16 cellular contexts compared by ENCODE assay signal in genomic region chr10:71969929-71970328, GRCh38. TPM values are rescaled to one million over a fixed set of nuclear protein-coding genes. Genes with fewer than 3 reads are reported as not detected.
DNase-seq lines count a peak whose midpoint lies in the region; ATAC-seq and TF ChIP-seq lines count a peak whose summit lies in the region.
"Had no signal": no experiment of that assay in that cellular context is flagged by ENCODE, and none has a peak within 500 bp of the region (broad histone marks: within the 10 kb centered on the region; RNA-seq: fewer than 3 reads in every experiment).

No MANE protein-coding gene starts in this region.

- H3K4me3 ChIP-seq in trophoblast cell (ENCODE audit: low read depth, low read length) (no peak overlapping the region), tibial artery (no peak overlapping the region), ovary (no peak overlapping the region)

- no peak for ATAC-seq in GM18511 (IDR thresholded peaks at IDR 0.05; ENCODE audit: unreplicated experiment)
- ATAC-seq: effector memory CD8-positive, alpha-beta T cell; stimulated activated memory B cell treated with anti-CD40 and anti-IgM and Interleukin-4, amounts not matched to agents 10 μg/mL and 1 μg/mL and 100 μg/mL, for 72 hours had no signal

- H4K8ac ChIP-seq in trophoblast cell (ENCODE audit: low read depth, low read length): no peak overlapping the region

- no peak overlapping the region for H3K4me3 Mint-ChIP-seq in activated CD4-positive, alpha-beta memory T cell treated with anti-CD3 and anti-CD28 coated beads, Interleukin-2, amount 10 ng/mL, durations not matched to agents 7 days and 5 days
- H3K4me3 Mint-ChIP-seq: effector memory CD8-positive, alpha-beta T cell; H9; stimulated activated memory B cell treated with anti-CD40 and anti-IgM and Interleukin-4, amounts not matched to agents 10 μg/mL and 1 μg/mL and 100 μg/mL, for 72 hours had no signal

- peak overlapping the region; percentile 81 for H3K27ac ChIP-seq in VCaP
- H3K27ac ChIP-seq in epithelial cell of prostate: peak overlapping the region; percentile 39
- no peak overlapping the region for H3K27ac ChIP-seq in trophoblast cell (ENCODE audit: low read depth, low read length)
- H3K27ac ChIP-seq in tibial artery: peak overlapping the region; percentile 79 to 87
- H3K27ac ChIP-seq in ovary: peak overlapping the region in 1 of 2 donors; percentile 55
- H3K27ac ChIP-seq: brain microvascular endothelial cell had no signal

- H3K27me3 Mint-ChIP-seq in activated CD4-positive, alpha-beta memory T cell treated with anti-CD3 and anti-CD28 coated beads, Interleukin-2, amount 10 ng/mL, durations not matched to agents 7 days and 5 days: peaks cover 32% of the 10 kb centered on the region

- no peak for TF ChIP-seq EP300 in ovary (IDR thresholded peaks at IDR 0.05)

- no peak overlapping the region for H4K12ac ChIP-seq in trophoblast cell (ENCODE audit: low read depth, low read length)

- TF ChIP-seq CTCF in VCaP (conservative IDR thresholded peaks at IDR 0.05) (no peak), tibial artery (IDR thresholded peaks at IDR 0.05) (no peak), ovary (IDR thresholded peaks at IDR 0.05) (no peak)

- peaks cover 16% of the 10 kb centered on the region for H3K4me1 Mint-ChIP-seq in activated CD4-positive, alpha-beta memory T cell treated with anti-CD3 and anti-CD28 coated beads, Interleukin-2, amount 10 ng/mL, durations not matched to agents 7 days and 5 days

- no peaks in the 10 kb centered on the region for H3K9me3 ChIP-seq in trophoblast cell (ENCODE audit: insufficient read depth, low read depth, low read length)
- no peaks in the 10 kb centered on the region for H3K9me3 ChIP-seq in tibial artery
- H3K9me3 ChIP-seq in ovary: no peaks in the 10 kb centered on the region

- H3K9ac ChIP-seq in trophoblast cell (ENCODE audit: low read length): no peak overlapping the region

- no peak overlapping the region for H3K14ac ChIP-seq in trophoblast cell (ENCODE audit: low read length)

- CTCF ChIA-PET in activated CD4-positive, alpha-beta memory T cell treated with anti-CD3 and anti-CD28 coated beads, Interleukin-2, amount 10 ng/mL, durations not matched to agents 7 days and 5 days (lab: Charles Lee): no interaction called here

- H2AFZ ChIP-seq in trophoblast cell (ENCODE audit: insufficient read depth, low read length, poor library complexity): no peak overlapping the region

- H2BK120ac ChIP-seq in trophoblast cell (ENCODE audit: insufficient read depth, low read length, poor library complexity): no peak overlapping the region

- no peak overlapping the region for H2BK5ac ChIP-seq in trophoblast cell (ENCODE audit: low read depth, low read length, poor library complexity)

- DNase-seq in epithelial cell of prostate (ENCODE audit: low read depth, low spot score) (no peak), trophoblast cell (no peak), tibial artery (peak in 1 of 2 donors; percentile 61), ovary (no peak)
- no peak for DNase-seq in activated CD4-positive, alpha-beta memory T cell treated with anti-CD3 and anti-CD28 coated beads, Interleukin-2, amount 10 ng/mL, durations not matched to agents 7 days and 5 days
- DNase-seq: activated CD8-positive, alpha-beta memory T cell treated with anti-CD3 and anti-CD28 coated beads for 24 hours; activated gamma-delta T cell; brain microvascular endothelial cell; DMS153; effector memory CD8-positive, alpha-beta T cell; NCI-H1417; NCI-H446 treated with DMSO at 0.1 percent for 48 hours had no signal

- no peak overlapping the region for H3K23ac ChIP-seq in trophoblast cell (ENCODE audit: low read length)

- peaks cover 13% of the 10 kb centered on the region for H3K79me1 ChIP-seq in trophoblast cell (ENCODE audit: low read length)

- no peak overlapping the region for H3K4ac ChIP-seq in trophoblast cell (ENCODE audit: low read depth, low read length)

- intact Hi-C loops in tibial artery (cut with DNase I; ENCODE audit: low total_unique reads) (no loop called here), ovary (cut with DNase I) (loop anchor here in 3 of 4 donors (5.0 to 10.0 kb wide), 4 partner anchors 32 to 355 kb away; partner anchors contain the start of genes ANAPC16 (in 2 of the 3) and ASCC1 (in 2 of the 3))

- TF ChIP-seq POLR2A in ovary (IDR thresholded peaks at IDR 0.05): no peak

- H3K79me2 ChIP-seq in trophoblast cell (ENCODE audit: control insufficient read depth, insufficient read depth, low read length, poor library complexity): peaks cover 18% of the 10 kb centered on the region

- no peaks in the 10 kb centered on the region for H3K36me3 Mint-ChIP-seq in activated CD4-positive, alpha-beta memory T cell treated with anti-CD3 and anti-CD28 coated beads, Interleukin-2, amount 10 ng/mL, durations not matched to agents 7 days and 5 days (ENCODE audit: low read depth)
- H3K36me3 Mint-ChIP-seq: stimulated activated memory B cell treated with anti-CD40 and anti-IgM and Interleukin-4, amounts not matched to agents 10 μg/mL and 1 μg/mL and 100 μg/mL, for 72 hours had no signal

- H3K4me1 ChIP-seq in trophoblast cell (ENCODE audit: control insufficient read depth in 1 of 2, insufficient read depth in 2 of 2, low read length in 2 of 2) (peaks cover 37 to 41% of the 10 kb centered on the region in 2 experiments), tibial artery (peaks cover 0 to 97% (median 85%) of the 10 kb centered on the region in 4 donors), ovary (ENCODE audit: insufficient read depth) (peaks cover 55% of the 10 kb centered on the region)

- peak overlapping the region; percentile 35 for H3K18ac ChIP-seq in trophoblast cell (ENCODE audit: low read length)

- H3K36me3 ChIP-seq in trophoblast cell (ENCODE audit: control insufficient read depth in 1 of 2, insufficient read depth in 2 of 2, low read length in 2 of 2) (peaks cover 6 to 9% of the 10 kb centered on the region in 2 experiments), tibial artery (peaks cover 0 to 4% (median 0%) of the 10 kb centered on the region in 3 donors), ovary (no peaks in the 10 kb centered on the region)
- H3K36me3 ChIP-seq: brain microvascular endothelial cell had no signal

- POLR2A ChIA-PET in activated CD4-positive, alpha-beta memory T cell treated with anti-CD3 and anti-CD28 coated beads, Interleukin-2, amount 10 ng/mL, durations not matched to agents 7 days and 5 days (lab: Charles Lee): no interaction called here

- WGBS in trophoblast cell (ENCODE audit: extremely low coverage, insufficient coverage, insufficient read length): no CpG with 5 or more reads among the region's 10 CpGs
- 73 to 77% (median 76%) methylated on average over 10 of the region's 10 CpGs for WGBS in ovary, 3 donors

- no peak overlapping the region for H2BK12ac ChIP-seq in trophoblast cell (ENCODE audit: low read length)

- no peak overlapping the region for H4K91ac ChIP-seq in trophoblast cell (ENCODE audit: low read depth, low read length)

- H3K27ac Mint-ChIP-seq in activated CD4-positive, alpha-beta memory T cell treated with anti-CD3 and anti-CD28 coated beads, Interleukin-2, amount 10 ng/mL, durations not matched to agents 7 days and 5 days: no peak overlapping the region
- H3K27ac Mint-ChIP-seq: effector memory CD8-positive, alpha-beta T cell; stimulated activated memory B cell treated with anti-CD40 and anti-IgM and Interleukin-4, amounts not matched to agents 10 μg/mL and 1 μg/mL and 100 μg/mL, for 72 hours had no signal

- H3K27me3 ChIP-seq in trophoblast cell (ENCODE audit: insufficient read depth, low read length) (no peaks in the 10 kb centered on the region), tibial artery (no peaks in the 10 kb centered on the region), ovary (no peaks in the 10 kb centered on the region)
- H3K27me3 ChIP-seq: brain microvascular endothelial cell had no signal

- H3K4me2 ChIP-seq in trophoblast cell (ENCODE audit: low read length): no peak overlapping the region

- no peak overlapping the region for H2AK5ac ChIP-seq in trophoblast cell (ENCODE audit: low read length)

- H3K9me3 Mint-ChIP-seq in activated CD4-positive, alpha-beta memory T cell treated with anti-CD3 and anti-CD28 coated beads, Interleukin-2, amount 10 ng/mL, durations not matched to agents 7 days and 5 days: no peaks in the 10 kb centered on the region
- H3K9me3 Mint-ChIP-seq: effector memory CD8-positive, alpha-beta T cell; H9; stimulated activated memory B cell treated with anti-CD40 and anti-IgM and Interleukin-4, amounts not matched to agents 10 μg/mL and 1 μg/mL and 100 μg/mL, for 72 hours had no signal

RNA-seq across cellular contexts. Expression of gene CHST3, which starts 5.7 kb away (rescaled TPM):
- 12.1 and 12.5 TPM in 2 replicates for polyA plus RNA-seq in trophoblast cell (2013)
- total RNA-seq in ovary: 10 to 100 TPM; 26.0 to 69.2 (median 36.1) TPM
- polyA plus RNA-seq in ovary: 10 to 100 TPM; 16.4 to 51.0 TPM
- total RNA-seq in activated CD4-positive, alpha-beta memory T cell treated with anti-CD3 and anti-CD28 coated beads, Interleukin-2, amount 10 ng/mL, durations not matched to agents 7 days and 5 days: under 1 TPM; 0.03 to 0.05 TPM

Comparison
In these comparisons a context has a peak if more than half of its experiments do, and no peak if none do; other contexts are left out.
1. RNA of gene CHST3, which starts 5.7 kb away (total RNA-seq): 26.0 to 69.2 TPM in ovary; 0.03 to 0.05 TPM in activated CD4-positive, alpha-beta memory T cell treated with anti-CD3 and anti-CD28 coated beads, Interleukin-2, amount 10 ng/mL, durations not matched to agents 7 days and 5 days; every median in the first group is over 10 times any median in the second.